In the genomic region with DNA sequence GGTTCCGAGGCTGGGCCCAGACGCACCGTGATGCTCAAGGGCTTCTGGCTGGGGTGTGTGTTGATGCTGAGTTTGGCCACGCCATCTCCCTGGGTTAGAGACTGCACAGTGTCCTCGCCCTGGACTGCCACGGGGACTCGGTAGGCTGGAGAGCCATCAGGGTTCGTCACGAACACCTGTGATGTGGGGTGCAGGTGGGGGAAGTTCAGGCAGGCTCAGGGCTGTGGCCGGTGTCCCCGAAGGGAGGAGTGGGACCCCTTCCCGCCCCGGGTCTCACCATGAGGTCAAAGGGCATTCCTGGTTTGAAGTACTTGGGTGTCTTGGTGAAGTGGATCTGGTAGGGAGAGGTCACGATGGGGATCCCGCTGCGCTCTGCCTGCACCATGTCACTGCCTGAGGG, we compare ENCODE assay signal across 20 cellular contexts. TPM values are rescaled to one million over a fixed set of nuclear protein-coding genes. Genes with fewer than 3 reads are reported as not detected.
DNase-seq lines count a peak whose midpoint lies in the region; ATAC-seq, FAIRE-seq and TF ChIP-seq lines count a peak whose summit lies in the region.
"Had no signal": no experiment of that assay in that cellular context is flagged by ENCODE, and none has a peak within 500 bp of the region (broad histone marks: within the 10 kb centered on the region; RNA-seq: fewer than 3 reads in every experiment).

No MANE protein-coding gene starts in this region.

- DNase-seq in Right ventricle myocardium inferior (ENCODE audit: missing footprints) (peak; percentile 42), right atrium auricular region (ENCODE audit: low spot score) (no peak), GM13976 (ENCODE audit: low spot score) (peak; percentile 30), HepG2 (ENCODE audit: low spot score) (no peak), spleen (peak; percentile 47), WERI-Rb-1 (no peak)
- DNase-seq: EL, GF-D8, H7, NCI-H1092, NCI-H1436, NCI-H187 treated with DMSO at 0.1 percent for 48 hours, NCI-H748 treated with DMSO at 0.1 percent for 48 hours had no signal

- TF ChIP-seq POLR2A in HepG2 (IDR thresholded peaks at IDR 0.05; ENCODE audit: insufficient read depth in 1 of 2, low read depth in 2 of 2, low read length in 2 of 2) (peak in 1 of 2 experiments; percentile 49; a peak in 1 of 4 replicates), spleen (IDR thresholded peaks at IDR 0.05) (no peak)

- no peaks in the 10 kb centered on the region for H3K4me1 ChIP-seq in right atrium auricular region
- peaks cover 35% of the 10 kb centered on the region for H3K4me1 ChIP-seq in HepG2 (ENCODE audit: insufficient read depth, low read length)
- peaks cover 0 to 8% (median 3%) of the 10 kb centered on the region in 6 donors for H3K4me1 ChIP-seq in spleen

- H3K27ac ChIP-seq in right atrium auricular region (no peak overlapping the region), HepG2 (ENCODE audit: extremely low read length, insufficient read depth, low read length) (no peak overlapping the region), spleen (no peak overlapping the region), WERI-Rb-1 (no peak overlapping the region)
- H3K27ac ChIP-seq: C4-2B had no signal

- POLR2A ChIA-PET in HepG2 (lab: Yijun Ruan, JAX): interaction anchor here (0.7 to 1.4 kb wide), 2 partner anchors 9 to 26 kb away, joined by 3 read pairs; a partner anchor contains a TSS

- ATAC-seq in Right ventricle myocardium inferior (no peak), HepG2 (peak; percentile 13), HG02678 (IDR thresholded peaks at IDR 0.05; ENCODE audit: unreplicated experiment) (no peak)
- ATAC-seq: Panc1, SK-N-SH treated with all-trans-retinoic acid at 6 μM for 48 hours had no signal

- H3K36me3 ChIP-seq in right atrium auricular region (no peaks in the 10 kb centered on the region), HepG2 (replicated peaks in 1 of 2; ENCODE audit: control insufficient read depth in 1 of 2, insufficient read depth in 2 of 2, low read length in 2 of 2) (peaks cover 32 to 76% of the 10 kb centered on the region in 2 experiments), spleen (no peaks in the 10 kb centered on the region), WERI-Rb-1 (no peaks in the 10 kb centered on the region)

- no peak overlapping the region for H3K4me2 ChIP-seq in HepG2 (ENCODE audit: low read depth, low read length)

- no peak overlapping the region for H3K9ac ChIP-seq in HepG2 (ENCODE audit: insufficient read depth, low read depth, low read length)

- TF ChIP-seq CTCF in right atrium auricular region (IDR thresholded peaks at IDR 0.05) (no peak), GM13976 (IDR thresholded peaks at IDR 0.05; ENCODE audit: borderline replicate concordance, control extremely low read depth, extremely low read depth, insufficient read depth, missing control alignments) (no peak), HepG2 (CRISPR knock-in tag; IDR thresholded peaks at IDR 0.05) (no peak), spleen (IDR thresholded peaks at IDR 0.05 in 8 of 11, conservative IDR thresholded peaks at IDR 0.05 in 3 of 11) (no peak), WERI-Rb-1 (IDR thresholded peaks at IDR 0.05; ENCODE audit: low read depth, low read length) (no peak)

- TF ChIP-seq EP300 in HepG2 (IDR thresholded peaks at IDR 0.05; ENCODE audit: low read depth in 2 of 2, low read length in 2 of 2): no peak
- no peak for TF ChIP-seq EP300 in HepG2 (CRISPR knock-in tag; IDR thresholded peaks at IDR 0.05; ENCODE audit: borderline replicate concordance)

- no peak for FAIRE-seq in HepG2 (lab: Jason Lieb, UNC)
- FAIRE-seq: A204.1, D721Med had no signal

- H3K27me3 ChIP-seq in right atrium auricular region (no peaks in the 10 kb centered on the region), HepG2 (ENCODE audit: control insufficient read depth in 1 of 2, insufficient read depth in 2 of 2, low read length in 2 of 2) (no peaks in the 10 kb centered on the region), spleen (replicated peaks in 1 of 7) (peaks cover 0 to 55% (median 19%) of the 10 kb centered on the region in 7 donors), WERI-Rb-1 (ENCODE audit: insufficient read depth, low read depth, severe bottlenecking) (peaks cover 41% of the 10 kb centered on the region)

- peaks cover 82% of the 10 kb centered on the region for H4K20me1 ChIP-seq in HepG2 (ENCODE audit: insufficient read depth, low read length)

- in situ Hi-C loops in GM13976 (cut with MboI; ENCODE audit: low sequenced_read_pairs, unreplicated experiment) (no loop called here), HepG2 (cut with HindIII; ENCODE audit: extremely low pct_ligation_motif_present, low pct_unique_long_range_greater_than_20kb) (no loop called here)

- H3K79me2 ChIP-seq in HepG2 (ENCODE audit: insufficient read depth, low read length): peaks cover 2% of the 10 kb centered on the region

- TF ChIP-seq RAD21 in HepG2 (CRISPR knock-in tag; IDR thresholded peaks at IDR 0.05): no peak

- 94% methylated on average over 6 of the region's 16 CpGs for WGBS in HepG2 (ENCODE audit: low lambda C conversion rate)
- WGBS in spleen, 5 donors: 89 to 93% (median 92%) methylated on average over 12 to 16 of the region's 16 CpGs

- H3K4me3 ChIP-seq in right atrium auricular region (no peak overlapping the region), HepG2 (replicated peaks in 1 of 3; ENCODE audit: insufficient read depth in 1 of 3, low read depth in 2 of 3, low read length in 3 of 3) (no peak overlapping the region), spleen (no peak overlapping the region), WERI-Rb-1 (ENCODE audit: low read depth, low read length) (no peak overlapping the region)

- H2AFZ ChIP-seq in HepG2 (ENCODE audit: low read length): no peak overlapping the region

- no TSS peak for BruUV-seq in HepG2 (replicated peaks; lab: Mats Ljungman, UMichigan)

- CTCF ChIA-PET in HepG2 (lab: Yijun Ruan, JAX; ENCODE audit: low intra/inter-chr PET ratio, low total read pairs): no interaction called here

- no peaks in the 10 kb centered on the region for H3K9me3 ChIP-seq in right atrium auricular region
- no peaks in the 10 kb centered on the region for H3K9me3 ChIP-seq in HepG2 (ENCODE audit: low read length)
- no peaks in the 10 kb centered on the region for H3K9me3 ChIP-seq in spleen
- H3K9me3 ChIP-seq in WERI-Rb-1 (ENCODE audit: severe bottlenecking): no peaks in the 10 kb centered on the region

- intact Hi-C loops in Right ventricle myocardium inferior (cut with DNase I) (no loop called here), HepG2 (cut with micrococcal nuclease; ENCODE audit: unreplicated experiment) (no loop called here), spleen (cut with DNase I; ENCODE audit: low total_unique reads) (no loop called here)

RNA-seq across cellular contexts. Expression of a gene that starts 8.2 kb away (rescaled TPM):
- total RNA-seq in Right ventricle myocardium inferior (482 TPM), right atrium auricular region (1,000 to 10,000 TPM in 1 of 2 donors, 100 to 1,000 TPM in 1; 419 to 1,709 TPM), HepG2 (2016; rRNA removed; fragmentation: Illumina TruSeq; extraction: Trizol) (700 and 1,455 TPM in 2 replicates), spleen (10 to 100 TPM in 4 of 7 donors, 1 to 10 TPM in 3; 5.8 to 68.1 (median 19.7) TPM)
- 160 and 192 TPM in 2 replicates for total RNA-seq in HepG2 (2016; cell fraction: cytosol; rRNA removed; fragmentation: Illumina TruSeq; extraction: Trizol; ENCODE audit: low read depth)
- 643 and 1,412 TPM in 2 replicates for total RNA-seq in HepG2 (2016; cell fraction: insoluble cytoplasmic fraction; rRNA removed; fragmentation: Illumina TruSeq; extraction: Trizol)
- 268 and 291 TPM in 2 replicates for total RNA-seq in HepG2 (2016; cell fraction: membrane; rRNA removed; fragmentation: Illumina TruSeq; extraction: Trizol)
- total RNA-seq in HepG2 (2016; cell fraction: nucleus; rRNA removed; fragmentation: Illumina TruSeq; extraction: Trizol): 1,410 and 1,846 TPM in 2 replicates
- polyA plus RNA-seq in HepG2 (2011; rRNA removed) (6,272 and 9,798 TPM in 2 replicates), spleen (100 to 1,000 TPM in 1 of 3 donors, 10 to 100 TPM in 2; 31.0 to 182 (median 34.1) TPM)
- polyA plus RNA-seq in HepG2 (2011; cell fraction: cytosol; rRNA removed): 4,601 and 7,618 TPM in 2 replicates
- 6,023 and 6,891 TPM in 2 replicates for polyA plus RNA-seq in HepG2 (2011; cell fraction: nucleus; rRNA removed)
- 3,859 and 6,494 TPM in 2 replicates for polyA plus RNA-seq in HepG2 (2012)
- 195 and 210 TPM in 2 replicates for polyA plus RNA-seq in HepG2 (2016; cell fraction: cytosol; fragmentation: Illumina TruSeq; extraction: Trizol; ENCODE audit: low read depth)
- polyA plus RNA-seq in HepG2 (2016; cell fraction: insoluble cytoplasmic fraction; fragmentation: Illumina TruSeq; extraction: Trizol; ENCODE audit: low read depth): 903 and 1,023 TPM in 2 replicates
- polyA plus RNA-seq in HepG2 (2016; cell fraction: membrane; fragmentation: Illumina TruSeq; extraction: Trizol; ENCODE audit: low read depth): 286 and 340 TPM in 2 replicates
- polyA plus RNA-seq in HepG2 (2016; cell fraction: nucleus; fragmentation: Illumina TruSeq; extraction: Trizol; ENCODE audit: insufficient read depth, low read depth): 3,631 and 3,793 TPM in 2 replicates
- 785 and 9,683 TPM in 2 replicates for polyA minus RNA-seq in HepG2 (2011; rRNA and poly(A)+ RNA removed; ENCODE audit: low replicate concordance)
- 2,000 and 4,520 TPM in 2 replicates for polyA minus RNA-seq in HepG2 (2011; cell fraction: cytosol; rRNA and poly(A)+ RNA removed)
- 1,680 and 2,385 TPM in 2 replicates for polyA minus RNA-seq in HepG2 (2011; cell fraction: nucleus; rRNA and poly(A)+ RNA removed)

RNA-seq across cellular contexts. Expression of a gene that starts 25.1 kb away (rescaled TPM):
- total RNA-seq in Right ventricle myocardium inferior (23.9 TPM), right atrium auricular region (10 to 100 TPM; 40.3 to 41.3 TPM), HepG2 (2016; rRNA removed; fragmentation: Illumina TruSeq; extraction: Trizol) (24.1 and 36.4 TPM in 2 replicates), spleen (10 to 100 TPM; 35.4 to 75.0 (median 56.0) TPM)
- 38.0 and 46.7 TPM in 2 replicates for total RNA-seq in HepG2 (2016; cell fraction: cytosol; rRNA removed; fragmentation: Illumina TruSeq; extraction: Trizol; ENCODE audit: low read depth)
- 17.4 and 36.4 TPM in 2 replicates for total RNA-seq in HepG2 (2016; cell fraction: insoluble cytoplasmic fraction; rRNA removed; fragmentation: Illumina TruSeq; extraction: Trizol)
- total RNA-seq in HepG2 (2016; cell fraction: membrane; rRNA removed; fragmentation: Illumina TruSeq; extraction: Trizol): 50.7 and 59.0 TPM in 2 replicates
- total RNA-seq in HepG2 (2016; cell fraction: nucleus; rRNA removed; fragmentation: Illumina TruSeq; extraction: Trizol): 28.9 and 37.5 TPM in 2 replicates
- polyA plus RNA-seq in HepG2 (2011; rRNA removed) (63.0 and 69.7 TPM in 2 replicates), spleen (100 to 1,000 TPM in 1 of 3 donors, 10 to 100 TPM in 2; 66.9 to 102 (median 91.8) TPM)
- polyA plus RNA-seq in HepG2 (2011; cell fraction: cytosol; rRNA removed): 52.1 and 59.5 TPM in 2 replicates
- 207 and 243 TPM in 2 replicates for polyA plus RNA-seq in HepG2 (2011; cell fraction: nucleus; rRNA removed)
- 28.8 and 45.1 TPM in 2 replicates for polyA plus RNA-seq in HepG2 (2012)
- 45.8 and 48.0 TPM in 2 replicates for polyA plus RNA-seq in HepG2 (2016; cell fraction: cytosol; fragmentation: Illumina TruSeq; extraction: Trizol; ENCODE audit: low read depth)
- 22.1 and 29.5 TPM in 2 replicates for polyA plus RNA-seq in HepG2 (2016; cell fraction: insoluble cytoplasmic fraction; fragmentation: Illumina TruSeq; extraction: Trizol; ENCODE audit: low read depth)
- 52.9 and 59.3 TPM in 2 replicates for polyA plus RNA-seq in HepG2 (2016; cell fraction: membrane; fragmentation: Illumina TruSeq; extraction: Trizol; ENCODE audit: low read depth)
- polyA plus RNA-seq in HepG2 (2016; cell fraction: nucleus; fragmentation: Illumina TruSeq; extraction: Trizol; ENCODE audit: insufficient read depth, low read depth): 87.3 and 93.9 TPM in 2 replicates
- 154 and 189 TPM in 2 replicates for polyA minus RNA-seq in HepG2 (2011; rRNA and poly(A)+ RNA removed; ENCODE audit: low replicate concordance)
- 18.7 and 18.9 TPM in 2 replicates for polyA minus RNA-seq in HepG2 (2011; cell fraction: cytosol; rRNA and poly(A)+ RNA removed)
- 28.3 and 32.7 TPM in 2 replicates for polyA minus RNA-seq in HepG2 (2011; cell fraction: nucleus; rRNA and poly(A)+ RNA removed)

RNA-seq across cellular contexts. Expression of a gene that starts 27.2 kb away (rescaled TPM):
- total RNA-seq in Right ventricle myocardium inferior: 147 TPM
- 10 to 100 TPM; 39.6 to 65.3 TPM for total RNA-seq in right atrium auricular region
- total RNA-seq in HepG2 (2016; rRNA removed; fragmentation: Illumina TruSeq; extraction: Trizol): 24.1 and 32.5 TPM in 2 replicates
- total RNA-seq in HepG2 (2016; cell fraction: cytosol; rRNA removed; fragmentation: Illumina TruSeq; extraction: Trizol; ENCODE audit: low read depth): 14.5 and 17.4 TPM in 2 replicates
- 21.0 and 35.2 TPM in 2 replicates for total RNA-seq in HepG2 (2016; cell fraction: insoluble cytoplasmic fraction; rRNA removed; fragmentation: Illumina TruSeq; extraction: Trizol)
- 24.2 and 24.9 TPM in 2 replicates for total RNA-seq in HepG2 (2016; cell fraction: membrane; rRNA removed; fragmentation: Illumina TruSeq; extraction: Trizol)
- 15.8 and 19.9 TPM in 2 replicates for total RNA-seq in HepG2 (2016; cell fraction: nucleus; rRNA removed; fragmentation: Illumina TruSeq; extraction: Trizol)
- polyA plus RNA-seq in HepG2 (2011; rRNA removed): 33.2 and 39.4 TPM in 2 replicates
- polyA plus RNA-seq in HepG2 (2011; cell fraction: cytosol; rRNA removed): 27.2 and 31.9 TPM in 2 replicates
- polyA plus RNA-seq in HepG2 (2011; cell fraction: nucleus; rRNA removed): 93.2 and 99.5 TPM in 2 replicates
- polyA plus RNA-seq in HepG2 (2012): 45.5 and 60.4 TPM in 2 replicates
- polyA plus RNA-seq in HepG2 (2016; cell fraction: cytosol; fragmentation: Illumina TruSeq; extraction: Trizol; ENCODE audit: low read depth): 20.7 and 22.0 TPM in 2 replicates
- 32.6 and 39.0 TPM in 2 replicates for polyA plus RNA-seq in HepG2 (2016; cell fraction: insoluble cytoplasmic fraction; fragmentation: Illumina TruSeq; extraction: Trizol; ENCODE audit: low read depth)
- 29.2 and 30.7 TPM in 2 replicates for polyA plus RNA-seq in HepG2 (2016; cell fraction: membrane; fragmentation: Illumina TruSeq; extraction: Trizol; ENCODE audit: low read depth)
- 79.8 and 91.2 TPM in 2 replicates for polyA plus RNA-seq in HepG2 (2016; cell fraction: nucleus; fragmentation: Illumina TruSeq; extraction: Trizol; ENCODE audit: insufficient read depth, low read depth)
- 17.1 and 24.3 TPM in 2 replicates for polyA minus RNA-seq in HepG2 (2011; rRNA and poly(A)+ RNA removed; ENCODE audit: low replicate concordance)
- polyA minus RNA-seq in HepG2 (2011; cell fraction: cytosol; rRNA and poly(A)+ RNA removed): 14.9 and 15.0 TPM in 2 replicates
- 19.4 and 20.3 TPM in 2 replicates for polyA minus RNA-seq in HepG2 (2011; cell fraction: nucleus; rRNA and poly(A)+ RNA removed)
- total RNA-seq in spleen: 10 to 100 TPM; 25.4 to 50.3 (median 32.1) TPM
- polyA plus RNA-seq in spleen: 10 to 100 TPM; 17.2 to 58.2 (median 36.1) TPM

RNA-seq across cellular contexts. Expression of a gene that starts 42.3 kb away (rescaled TPM):
- total RNA-seq in Right ventricle myocardium inferior (0.73 TPM), right atrium auricular region (1 to 10 TPM in 1 of 2 donors, under 1 TPM in 1; 0.63 to 1.3 TPM), HepG2 (2016; rRNA removed; fragmentation: Illumina TruSeq; extraction: Trizol) (0.17 and 0.49 TPM in 2 replicates), spleen (10 to 100 TPM in 2 of 7 donors, 1 to 10 TPM in 5; 5.2 to 10.6 (median 8.2) TPM)
- 0.09 and 0.10 TPM in 2 replicates for total RNA-seq in HepG2 (2016; cell fraction: cytosol; rRNA removed; fragmentation: Illumina TruSeq; extraction: Trizol; ENCODE audit: low read depth)
- total RNA-seq in HepG2 (2016; cell fraction: insoluble cytoplasmic fraction; rRNA removed; fragmentation: Illumina TruSeq; extraction: Trizol): 0.10 and 0.69 TPM in 2 replicates
- total RNA-seq in HepG2 (2016; cell fraction: membrane; rRNA removed; fragmentation: Illumina TruSeq; extraction: Trizol): 0.10 and 0.15 TPM in 2 replicates
- total RNA-seq in HepG2 (2016; cell fraction: nucleus; rRNA removed; fragmentation: Illumina TruSeq; extraction: Trizol): 0.88 and 1.2 TPM in 2 replicates
- polyA plus RNA-seq in HepG2 (2011; rRNA removed) (9.1 and 10.0 TPM in 2 replicates), spleen (1 to 10 TPM in 2 of 3 donors, under 1 TPM in 1; 0.41 to 1.6 (median 1.1) TPM)
- 1.9 and 2.2 TPM in 2 replicates for polyA plus RNA-seq in HepG2 (2011; cell fraction: cytosol; rRNA removed)
- 37.9 and 38.9 TPM in 2 replicates for polyA plus RNA-seq in HepG2 (2011; cell fraction: nucleus; rRNA removed)
- 1.7 and 3.2 TPM in 2 replicates for polyA plus RNA-seq in HepG2 (2012)
- polyA plus RNA-seq in HepG2 (2016; cell fraction: cytosol; fragmentation: Illumina TruSeq; extraction: Trizol; ENCODE audit: low read depth): 0.03 and 0.10 TPM in 2 replicates
- 0.17 TPM in 2 replicates for polyA plus RNA-seq in HepG2 (2016; cell fraction: insoluble cytoplasmic fraction; fragmentation: Illumina TruSeq; extraction: Trizol; ENCODE audit: low read depth)
- 0.11 and 0.23 TPM in 2 replicates for polyA plus RNA-seq in HepG2 (2016; cell fraction: membrane; fragmentation: Illumina TruSeq; extraction: Trizol; ENCODE audit: low read depth)
- polyA plus RNA-seq in HepG2 (2016; cell fraction: nucleus; fragmentation: Illumina TruSeq; extraction: Trizol; ENCODE audit: insufficient read depth, low read depth): 7.9 and 8.1 TPM in 2 replicates
- polyA minus RNA-seq in HepG2 (2011; rRNA and poly(A)+ RNA removed; ENCODE audit: low replicate concordance): 0.68 and 5.9 TPM in 2 replicates
- polyA minus RNA-seq in HepG2 (2011; cell fraction: cytosol; rRNA and poly(A)+ RNA removed): 0.30 and 0.70 TPM in 2 replicates
- 10.8 and 14.2 TPM in 2 replicates for polyA minus RNA-seq in HepG2 (2011; cell fraction: nucleus; rRNA and poly(A)+ RNA removed)
- total RNA-seq: NCI-H460 had no signal

RNA-seq across cellular contexts. Expression of a gene that starts 55.0 kb away (rescaled TPM):
- not detected for total RNA-seq in Right ventricle myocardium inferior
- total RNA-seq in right atrium auricular region: not detected
- 0.60 and 1.0 TPM in 2 replicates for total RNA-seq in HepG2 (2016; rRNA removed; fragmentation: Illumina TruSeq; extraction: Trizol)
- total RNA-seq in HepG2 (2016; cell fraction: cytosol; rRNA removed; fragmentation: Illumina TruSeq; extraction: Trizol; ENCODE audit: low read depth): 0.61 and 1.1 TPM in 2 replicates
- total RNA-seq in HepG2 (2016; cell fraction: insoluble cytoplasmic fraction; rRNA removed; fragmentation: Illumina TruSeq; extraction: Trizol): 0.82 and 1.2 TPM in 2 replicates
- 1.00 and 1.4 TPM in 2 replicates for total RNA-seq in HepG2 (2016; cell fraction: membrane; rRNA removed; fragmentation: Illumina TruSeq; extraction: Trizol)
- 0.81 and 1.2 TPM in 2 replicates for total RNA-seq in HepG2 (2016; cell fraction: nucleus; rRNA removed; fragmentation: Illumina TruSeq; extraction: Trizol)
- polyA plus RNA-seq in HepG2 (2011; rRNA removed): 1.8 and 2.2 TPM in 2 replicates
- 0.97 and 1.7 TPM in 2 replicates for polyA plus RNA-seq in HepG2 (2011; cell fraction: cytosol; rRNA removed)
- 2.5 and 3.9 TPM in 2 replicates for polyA plus RNA-seq in HepG2 (2011; cell fraction: nucleus; rRNA removed)
- polyA plus RNA-seq in HepG2 (2012): 1.7 and 1.9 TPM in 2 replicates
- 0.81 and 0.84 TPM in 2 replicates for polyA plus RNA-seq in HepG2 (2016; cell fraction: cytosol; fragmentation: Illumina TruSeq; extraction: Trizol; ENCODE audit: low read depth)
- 1.0 and 1.5 TPM in 2 replicates for polyA plus RNA-seq in HepG2 (2016; cell fraction: insoluble cytoplasmic fraction; fragmentation: Illumina TruSeq; extraction: Trizol; ENCODE audit: low read depth)
- polyA plus RNA-seq in HepG2 (2016; cell fraction: membrane; fragmentation: Illumina TruSeq; extraction: Trizol; ENCODE audit: low read depth): 0.56 and 0.95 TPM in 2 replicates
- polyA plus RNA-seq in HepG2 (2016; cell fraction: nucleus; fragmentation: Illumina TruSeq; extraction: Trizol; ENCODE audit: insufficient read depth, low read depth): 1.2 and 2.2 TPM in 2 replicates
- 2.2 and 18.7 TPM in 2 replicates for polyA minus RNA-seq in HepG2 (2011; rRNA and poly(A)+ RNA removed; ENCODE audit: low replicate concordance)
- 0.70 and 0.89 TPM in 2 replicates for polyA minus RNA-seq in HepG2 (2011; cell fraction: cytosol; rRNA and poly(A)+ RNA removed)
- polyA minus RNA-seq in HepG2 (2011; cell fraction: nucleus; rRNA and poly(A)+ RNA removed): 2.1 and 2.3 TPM in 2 replicates
- 10 to 100 TPM in 5 of 7 donors, 1 to 10 TPM in 2; 7.5 to 17.1 (median 11.8) TPM for total RNA-seq in spleen
- 10 to 100 TPM in 1 of 3 donors, 1 to 10 TPM in 2; 7.6 to 10.0 (median 9.3) TPM for polyA plus RNA-seq in spleen

Comparison
In these comparisons a context has a peak if more than half of its experiments do, and no peak if none do; other contexts are left out.
1. DNase-seq: peak in Right ventricle myocardium inferior (single experiment), GM13976 (single experiment) and spleen (single experiment); none in right atrium auricular region (single experiment), HepG2 (single experiment) and WERI-Rb-1 (single experiment).